Comparison of ENCODE assay signal across 8 cellular contexts in genomic region chr19:53977429-53977990, GRCh38. TPM values are rescaled to one million over a fixed set of nuclear protein-coding genes. Genes with fewer than 3 reads are reported as not detected.
DNase-seq lines count a peak whose midpoint lies in the region; ATAC-seq and TF ChIP-seq lines count a peak whose summit lies in the region.

No MANE protein-coding gene starts in this region.

- H3K4me2 ChIP-seq in osteoblast (ENCODE audit: insufficient read depth, low read length), result peak overlapping the region; percentile 81

- H3K4me1 Mint-ChIP-seq in activated naive CD8-positive, alpha-beta T cell treated with anti-CD3 and anti-CD28 coated beads, Interleukin-2, amount 10 ng/mL, durations not matched to agents 7 days and 5 days, result peaks cover 7% of the 10 kb centered on the region

- H3K27ac Mint-ChIP-seq in activated naive CD8-positive, alpha-beta T cell treated with anti-CD3 and anti-CD28 coated beads, Interleukin-2, amount 10 ng/mL, durations not matched to agents 7 days and 5 days, result no peak overlapping the region

- peaks cover 46% of the 10 kb centered on the region for H3K27me3 Mint-ChIP-seq in activated naive CD8-positive, alpha-beta T cell treated with anti-CD3 and anti-CD28 coated beads, Interleukin-2, amount 10 ng/mL, durations not matched to agents 7 days and 5 days

- H3K4me3 ChIP-seq in osteoblast (ENCODE audit: insufficient read depth, low read length) (peak overlapping the region; percentile 60), tibial artery (peak overlapping the region; percentile 18 to 43)

- POLR2A ChIA-PET in activated naive CD8-positive, alpha-beta T cell treated with anti-CD3 and anti-CD28 coated beads, Interleukin-2, amount 10 ng/mL, durations not matched to agents 7 days and 5 days (lab: Charles Lee), result no interaction called here

- DNase-seq in CMK (ENCODE audit: low read depth) (peak; percentile 55), KG1 (lab: John Stamatoyannopoulos, UW) (peak; percentile 40), SKM-1 (lab: John Stamatoyannopoulos, UW; ENCODE audit: unreplicated experiment) (peak; percentile 2), head of caudate nucleus (peak; percentile 61 to 95 (median 87)), osteoblast (ENCODE audit: insufficient read length, low spot score, missing footprints) (peak; percentile 96), tibial artery (peak; percentile 78 to 83)
- peak; percentile 43 for DNase-seq in activated naive CD8-positive, alpha-beta T cell treated with anti-CD3 and anti-CD28 coated beads, Interleukin-2, amount 10 ng/mL, durations not matched to agents 7 days and 5 days

- H3K36me3 Mint-ChIP-seq in activated naive CD8-positive, alpha-beta T cell treated with anti-CD3 and anti-CD28 coated beads, Interleukin-2, amount 10 ng/mL, durations not matched to agents 7 days and 5 days, result peaks cover 9% of the 10 kb centered on the region

- H3K27ac ChIP-seq in osteoblast (ENCODE audit: low read depth, low read length) (no peak overlapping the region), tibial artery (no peak overlapping the region)

- peaks cover 5% of the 10 kb centered on the region for H3K9me3 Mint-ChIP-seq in activated naive CD8-positive, alpha-beta T cell treated with anti-CD3 and anti-CD28 coated beads, Interleukin-2, amount 10 ng/mL, durations not matched to agents 7 days and 5 days

- peak overlapping the region; percentile 88 for H2AFZ ChIP-seq in osteoblast (ENCODE audit: low read length)

- no peaks in the 10 kb centered on the region for H3K79me2 ChIP-seq in osteoblast (ENCODE audit: insufficient read depth, low read length)

- ATAC-seq in activated naive CD8-positive, alpha-beta T cell treated with anti-CD3 and anti-CD28 coated beads, Interleukin-2, amount 10 ng/mL, durations not matched to agents 7 days and 5 days (ENCODE audit: low read depth), result peak; percentile 67
- ATAC-seq in GM18511 (IDR thresholded peaks at IDR 0.05; ENCODE audit: unreplicated experiment), result no peak

- H3K27me3 ChIP-seq in osteoblast (ENCODE audit: insufficient read depth, low read length), result peaks cover 43% of the 10 kb centered on the region
- H3K27me3 ChIP-seq in tibial artery, result peaks cover 3 to 75% of the 10 kb centered on the region in 2 donors

- intact Hi-C loops in head of caudate nucleus (cut with DNase I) (loop anchor here (2.0 kb wide), 1 partner anchor 69 kb away; the partner anchor contains the start of gene CACNG7), tibial artery (cut with DNase I; ENCODE audit: low total_unique reads) (no loop called here)

- TF ChIP-seq CTCF in osteoblast (IDR thresholded peaks at IDR 0.05; ENCODE audit: extremely low read depth, low read depth, low read length) (no peak), tibial artery (IDR thresholded peaks at IDR 0.05) (no peak)

- no peaks in the 10 kb centered on the region for H4K20me1 ChIP-seq in osteoblast (ENCODE audit: insufficient read depth, low read length)

- H3K9me3 ChIP-seq in osteoblast (ENCODE audit: low read depth, low read length), result no peaks in the 10 kb centered on the region
- no peaks in the 10 kb centered on the region for H3K9me3 ChIP-seq in tibial artery

- peak overlapping the region; percentile 66 for H3K4me3 Mint-ChIP-seq in activated naive CD8-positive, alpha-beta T cell treated with anti-CD3 and anti-CD28 coated beads, Interleukin-2, amount 10 ng/mL, durations not matched to agents 7 days and 5 days

- H3K4me1 ChIP-seq in osteoblast (ENCODE audit: insufficient read depth, low read length) (peaks cover 4% of the 10 kb centered on the region), tibial artery (peaks cover 0 to 31% (median 24%) of the 10 kb centered on the region in 4 donors)

- H3K36me3 ChIP-seq in osteoblast (ENCODE audit: insufficient read depth, low read length), result no peaks in the 10 kb centered on the region
- no peaks in the 10 kb centered on the region for H3K36me3 ChIP-seq in tibial artery

RNA-seq across cellular contexts. Expression of gene CACNG6, which starts 13.9 kb away (rescaled TPM):
- total RNA-seq in activated naive CD8-positive, alpha-beta T cell treated with anti-CD3 and anti-CD28 coated beads, Interleukin-2, amount 10 ng/mL, durations not matched to agents 7 days and 5 days, result not detected
- 0.36 TPM in 1 of 2 replicates, not detected in the other for total RNA-seq in osteoblast

RNA-seq across cellular contexts. Expression of gene CACNG8, which starts 14.8 kb away (rescaled TPM):
- total RNA-seq in activated naive CD8-positive, alpha-beta T cell treated with anti-CD3 and anti-CD28 coated beads, Interleukin-2, amount 10 ng/mL, durations not matched to agents 7 days and 5 days, result not detected
- not detected in 2 replicates for total RNA-seq in osteoblast

Comparison
In these comparisons a context has a peak if more than half of its experiments do, and no peak if none do; other contexts are left out.
1. DNase-seq: peak in every context shown above with its lines; median percentile 96 in osteoblast; 87 in head of caudate nucleus; 80 in tibial artery; 55 in CMK; 43 in activated naive CD8-positive, alpha-beta T cell treated with anti-CD3 and anti-CD28 coated beads, Interleukin-2, amount 10 ng/mL, durations not matched to agents 7 days and 5 days; 40 in KG1; 2 in SKM-1.